1 cellular context compared by ENCODE assay signal in genomic region chrX:19958530-19959486, GRCh38.
TF ChIP-seq lines count a peak whose summit lies in the region.

No MANE protein-coding gene starts in this region.

TF ChIP-seq in GM23338, 12 proteins besides CTCF, POLR2A, EP300 and RAD21 (continued from another document):
- TF ChIP-seq, protein P1, sequence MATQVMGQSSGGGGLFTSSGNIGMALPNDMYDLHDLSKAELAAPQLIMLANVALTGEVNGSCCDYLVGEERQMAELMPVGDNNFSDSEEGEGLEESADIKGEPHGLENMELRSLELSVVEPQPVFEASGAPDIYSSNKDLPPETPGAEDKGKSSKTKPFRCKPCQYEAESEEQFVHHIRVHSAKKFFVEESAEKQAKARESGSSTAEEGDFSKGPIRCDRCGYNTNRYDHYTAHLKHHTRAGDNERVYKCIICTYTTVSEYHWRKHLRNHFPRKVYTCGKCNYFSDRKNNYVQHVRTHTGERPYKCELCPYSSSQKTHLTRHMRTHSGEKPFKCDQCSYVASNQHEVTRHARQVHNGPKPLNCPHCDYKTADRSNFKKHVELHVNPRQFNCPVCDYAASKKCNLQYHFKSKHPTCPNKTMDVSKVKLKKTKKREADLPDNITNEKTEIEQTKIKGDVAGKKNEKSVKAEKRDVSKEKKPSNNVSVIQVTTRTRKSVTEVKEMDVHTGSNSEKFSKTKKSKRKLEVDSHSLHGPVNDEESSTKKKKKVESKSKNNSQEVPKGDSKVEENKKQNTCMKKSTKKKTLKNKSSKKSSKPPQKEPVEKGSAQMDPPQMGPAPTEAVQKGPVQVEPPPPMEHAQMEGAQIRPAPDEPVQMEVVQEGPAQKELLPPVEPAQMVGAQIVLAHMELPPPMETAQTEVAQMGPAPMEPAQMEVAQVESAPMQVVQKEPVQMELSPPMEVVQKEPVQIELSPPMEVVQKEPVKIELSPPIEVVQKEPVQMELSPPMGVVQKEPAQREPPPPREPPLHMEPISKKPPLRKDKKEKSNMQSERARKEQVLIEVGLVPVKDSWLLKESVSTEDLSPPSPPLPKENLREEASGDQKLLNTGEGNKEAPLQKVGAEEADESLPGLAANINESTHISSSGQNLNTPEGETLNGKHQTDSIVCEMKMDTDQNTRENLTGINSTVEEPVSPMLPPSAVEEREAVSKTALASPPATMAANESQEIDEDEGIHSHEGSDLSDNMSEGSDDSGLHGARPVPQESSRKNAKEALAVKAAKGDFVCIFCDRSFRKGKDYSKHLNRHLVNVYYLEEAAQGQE (IDR thresholded peaks at IDR 0.05; ENCODE audit: unreplicated experiment): no peak
- no peak for TF ChIP-seq ZNF114 (CRISPR knock-in tag; IDR thresholded peaks at IDR 0.05)
- no peak for TF ChIP-seq ZNF462 (CRISPR knock-in tag; IDR thresholded peaks at IDR 0.05)
- TF ChIP-seq JUNB (IDR thresholded peaks at IDR 0.05; ENCODE audit: unreplicated experiment): no peak
- TF ChIP-seq POLR2AphosphoS5 (IDR thresholded peaks at IDR 0.05; ENCODE audit: low read depth): no peak
- TF ChIP-seq ZNF331 (CRISPR knock-in tag; IDR thresholded peaks at IDR 0.05; ENCODE audit: low read depth): no peak
TF ChIP-seq in GM23338: peak in this region for 0.
